9 cellular contexts compared by ENCODE assay signal in genomic region chr9:12784461-12785250, GRCh38. TPM values are rescaled to one million over a fixed set of nuclear protein-coding genes. Genes with fewer than 3 reads are reported as not detected.
DNase-seq lines count a peak whose midpoint lies in the region; ATAC-seq, FAIRE-seq and TF ChIP-seq lines count a peak whose summit lies in the region.
"Had no signal": no experiment of that assay in that cellular context is flagged by ENCODE, and none has a peak within 500 bp of the region (broad histone marks: within the 10 kb centered on the region; RNA-seq: fewer than 3 reads in every experiment).

No MANE protein-coding gene starts in this region.

- 29% methylated on average over 3 of the region's 6 CpGs for WGBS in mesenchymal stem cell

- no peak overlapping the region for H3K4me2 ChIP-seq in mesenchymal stem cell (ENCODE audit: low read length, poor library complexity, severe bottlenecking)

- H3K18ac ChIP-seq in mesenchymal stem cell (ENCODE audit: low read depth in 1 of 2, low read length in 2 of 2) = peak overlapping the region; percentile 81 to 90

- peak overlapping the region; percentile 92 for H2AK5ac ChIP-seq in mesenchymal stem cell (ENCODE audit: low read length, severe bottlenecking)

- peaks cover 0 to 22% of the 10 kb centered on the region in 2 experiments for H3K36me3 ChIP-seq in mesenchymal stem cell (ENCODE audit: control insufficient read depth in 1 of 2, insufficient read depth in 2 of 2, low read depth in 1 of 2, low read length in 2 of 2)

- peak overlapping the region; percentile 93 for H4K8ac ChIP-seq in mesenchymal stem cell (ENCODE audit: low read length)

- H3K4me3 ChIP-seq in mesenchymal stem cell (ENCODE audit: insufficient read depth in 1 of 2, low read depth in 1 of 2, low read length in 2 of 2) = no peak overlapping the region

- peak overlapping the region; percentile 92 for H4K91ac ChIP-seq in mesenchymal stem cell (ENCODE audit: low read length)

- TF ChIP-seq POLR2A in GM12891 (IDR thresholded peaks at IDR 0.05; ENCODE audit: low read depth, low read length) = no peak

- peaks cover 3% of the 10 kb centered on the region for H3K79me1 ChIP-seq in mesenchymal stem cell (replicated peaks; ENCODE audit: low read length, poor library complexity, severe bottlenecking)

- no peak for FAIRE-seq in GM12891 (lab: Jason Lieb, UNC)
- FAIRE-seq: colon had no signal

- H3K14ac ChIP-seq in mesenchymal stem cell (ENCODE audit: low read length in 2 of 2) = no peak overlapping the region

- peak overlapping the region; percentile 83 to 94 for H3K4ac ChIP-seq in mesenchymal stem cell (ENCODE audit: low read depth in 1 of 2, low read length in 2 of 2)

- peak overlapping the region in 1 of 2 experiments; percentile 83 for H3K23ac ChIP-seq in mesenchymal stem cell (ENCODE audit: low read length in 2 of 2)

- ATAC-seq in HG03066 (IDR thresholded peaks at IDR 0.05; ENCODE audit: low read depth, unreplicated experiment) (peak; percentile 75), HG02678 (IDR thresholded peaks at IDR 0.05; ENCODE audit: unreplicated experiment) (no peak)

- peak overlapping the region; percentile 71 for H3K9ac ChIP-seq in mesenchymal stem cell (ENCODE audit: low read length)

- peak overlapping the region; percentile 44 for H2BK15ac ChIP-seq in mesenchymal stem cell (ENCODE audit: low read depth, poor library complexity, severe bottlenecking)

- peak overlapping the region; percentile 47 for H3K27ac ChIP-seq in mesenchymal stem cell (ENCODE audit: low read length, poor library complexity, severe bottlenecking)

- H2BK120ac ChIP-seq in mesenchymal stem cell (ENCODE audit: low read depth, low read length) = peak overlapping the region; percentile 80

- H2AFZ ChIP-seq in mesenchymal stem cell (ENCODE audit: low read depth, low read length) = no peak overlapping the region

- H2BK5ac ChIP-seq in mesenchymal stem cell (ENCODE audit: low read depth, low read length, poor library complexity, severe bottlenecking) = no peak overlapping the region

- DNase-seq in GM04503 (ENCODE audit: low read depth) (peak; percentile 68), amniotic stem cell (lab: John Stamatoyannopoulos, UW) (peak; percentile 78), mesenchymal stem cell (peak; percentile 100), GM12891 (ENCODE audit: insufficient read length, low spot score) (no peak), hypothalamus (lab: John Stamatoyannopoulos, UW) (no peak)
- no peak for DNase-seq in central memory CD4-positive, alpha-beta T cell

- H2BK12ac ChIP-seq in mesenchymal stem cell (ENCODE audit: low read length in 2 of 2) = peak overlapping the region in 1 of 2 experiments; percentile 82

- peaks cover 16% of the 10 kb centered on the region for H3K9me3 ChIP-seq in mesenchymal stem cell (ENCODE audit: control insufficient read depth, low read length)

- H3K27me3 ChIP-seq in mesenchymal stem cell (ENCODE audit: control insufficient read depth in 1 of 2, insufficient read depth in 1 of 2, low read length in 2 of 2) = no peaks in the 10 kb centered on the region

- peaks cover 9% of the 10 kb centered on the region for H3K4me1 ChIP-seq in mesenchymal stem cell (ENCODE audit: control insufficient read depth, insufficient read depth, low read depth, low read length)

TF ChIP-seq in GM12891, 5 proteins besides CTCF, POLR2A, EP300 and RAD21:
- no peak for TF ChIP-seq POU2F2 (IDR thresholded peaks at IDR 0.05; ENCODE audit: low read depth, low read length)

RNA-seq across cellular contexts. Expression of gene LURAP1L, which starts 9.8 kb away (rescaled TPM):
- polyA plus RNA-seq in mesenchymal stem cell (2013, experiment 1 of 2) = 32.8 TPM
- polyA plus RNA-seq in mesenchymal stem cell (2013, experiment 2 of 2) = 33.7 TPM
- polyA plus RNA-seq in GM12891 (2012; ENCODE audit: low read depth, missing spikeins) = not detected

Comparison
In these comparisons a context has a peak if more than half of its experiments do, and no peak if none do; other contexts are left out.
1. DNase-seq: peak in GM04503 (single experiment), amniotic stem cell (single experiment) and mesenchymal stem cell (single experiment); none in central memory CD4-positive, alpha-beta T cell (single experiment), GM12891 (single experiment) and hypothalamus (0 of 51).